ENCODE assay signal across 19 cellular contexts in the genomic region with DNA sequence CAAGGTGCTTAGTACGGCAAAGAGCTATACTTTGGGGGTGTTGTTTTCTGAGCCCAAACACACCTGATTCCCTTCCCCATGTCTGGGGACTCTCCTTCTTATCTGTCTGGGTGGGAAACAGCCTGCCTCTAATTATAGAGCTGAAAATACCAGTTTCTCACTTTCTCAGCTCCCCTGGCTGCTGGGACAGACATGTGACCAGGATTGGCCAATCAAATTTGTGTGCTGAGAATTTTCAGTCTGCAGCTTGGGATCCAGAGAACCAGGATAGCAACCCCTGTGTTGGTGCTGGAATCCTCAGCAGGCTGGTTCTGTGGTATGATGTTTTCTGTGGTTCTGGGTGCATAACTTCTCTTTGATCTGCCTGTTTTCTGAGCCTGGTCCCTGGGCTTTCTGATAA. TPM values are rescaled to one million over a fixed set of nuclear protein-coding genes. Genes with fewer than 3 reads are reported as not detected.
A peak's percentile ranks its signal among the peaks of the same experiment; 100 is the strongest.
DNase-seq lines count a peak whose midpoint lies in the region; ATAC-seq and TF ChIP-seq lines count a peak whose summit lies in the region.
"Had no signal": no experiment of that assay in that cellular context is flagged by ENCODE, and none has a peak within 500 bp of the region (broad histone marks: within the 10 kb centered on the region; RNA-seq: fewer than 3 reads in every experiment).

No MANE protein-coding gene starts in this region.

- no peak overlapping the region for H3K4me3 ChIP-seq in BLaER1
- no peak overlapping the region for H3K4me3 ChIP-seq in HCT116 (replicated peaks in 1 of 2; ENCODE audit: low read depth in 1 of 2, low read length in 2 of 2)
- no peak overlapping the region for H3K4me3 ChIP-seq in psoas muscle
- no peak overlapping the region for H3K4me3 ChIP-seq in Karpas-422 (ENCODE audit: low read length)
- H3K4me3 ChIP-seq: lung, PC-9, upper lobe of left lung had no signal

- peaks cover 40% of the 10 kb centered on the region for H3K4me1 Mint-ChIP-seq in activated naive CD8-positive, alpha-beta T cell treated with anti-CD3 and anti-CD28 coated beads for 36 hours

- intact Hi-C loops in HCT116 (cut with micrococcal nuclease) (no loop called here), psoas muscle (cut with DNase I) (loop anchor here in 1 of 2 donors (5.0 kb wide), 2 partner anchors 296 to 406 kb away; a partner anchor contains a TSS)

- no peak for TF ChIP-seq POLR2A in HCT116 (IDR thresholded peaks at IDR 0.05; ENCODE audit: borderline replicate concordance, extremely low read depth, insufficient read depth, insufficient read length)

- H3K4me3 Mint-ChIP-seq in activated naive CD8-positive, alpha-beta T cell treated with anti-CD3 and anti-CD28 coated beads for 36 hours, result peak overlapping the region; percentile 60
- H3K4me3 Mint-ChIP-seq: nephron had no signal

- CTCF ChIA-PET in HCT116 (lab: Charles Lee), result interaction anchor here (0.9 to 3.0 kb wide), 6 partner anchors 21 to 299 kb away, joined by 3 to 31 read pairs (median 4); a partner anchor contains a TSS

- H3K9ac ChIP-seq in BLaER1 (no peak overlapping the region), HCT116 (ENCODE audit: low read length) (no peak overlapping the region), Karpas-422 (ENCODE audit: low read length) (no peak overlapping the region)

- BruUV-seq in HCT116 (replicated peaks; lab: Mats Ljungman, UMichigan), result no TSS peak

- WGBS in psoas muscle, 3 donors, result 24 to 69% (median 64%) methylated on average over 1 of the region's 1 CpG

- H3K9me2 ChIP-seq in HCT116 (ENCODE audit: insufficient read depth), result no peaks in the 10 kb centered on the region
- H3K9me2 ChIP-seq in Karpas-422 (replicated peaks; ENCODE audit: insufficient read depth, low read length), result no peaks in the 10 kb centered on the region

- no peak overlapping the region for H3K27ac ChIP-seq in BLaER1
- no peak overlapping the region for H3K27ac ChIP-seq in HCT116 (ENCODE audit: low read depth, low read length)
- no peak overlapping the region for H3K27ac ChIP-seq in psoas muscle
- no peak overlapping the region for H3K27ac ChIP-seq in Karpas-422 (ENCODE audit: low read length)
- H3K27ac ChIP-seq: brain microvascular endothelial cell, PC-9, upper lobe of left lung, VCaP had no signal

- H3K36me3 Mint-ChIP-seq in activated naive CD8-positive, alpha-beta T cell treated with anti-CD3 and anti-CD28 coated beads for 36 hours, result no peaks in the 10 kb centered on the region

- no peak for TF ChIP-seq RAD21 in HCT116 (IDR thresholded peaks at IDR 0.05; ENCODE audit: low read depth)

- no peak overlapping the region for H3K27ac Mint-ChIP-seq in activated naive CD8-positive, alpha-beta T cell treated with anti-CD3 and anti-CD28 coated beads for 36 hours
- H3K27ac Mint-ChIP-seq: nephron had no signal

- peak; percentile 61 for ATAC-seq in HCT116
- ATAC-seq in GM21515 (IDR thresholded peaks at IDR 0.05; ENCODE audit: unreplicated experiment), result no peak
- no peak for ATAC-seq in psoas muscle
- no peak for ATAC-seq in GM21723 (IDR thresholded peaks at IDR 0.05; ENCODE audit: unreplicated experiment)

- peaks cover 23% of the 10 kb centered on the region for H3K27me3 Mint-ChIP-seq in activated naive CD8-positive, alpha-beta T cell treated with anti-CD3 and anti-CD28 coated beads for 36 hours

- POLR2A ChIA-PET in HCT116 (lab: Charles Lee), result interaction anchor here (0.8 kb wide), 1 partner anchor 88 kb away, joined by 3 read pairs; no protein-coding TSS in a partner anchor

- H3K36me3 ChIP-seq in BLaER1 (no peaks in the 10 kb centered on the region), HCT116 (ENCODE audit: control insufficient read depth in 1 of 2, insufficient read depth in 2 of 2, low read length in 2 of 2) (no peaks in the 10 kb centered on the region), psoas muscle (ENCODE audit: insufficient read depth in 1 of 2, low read depth in 1 of 2) (no peaks in the 10 kb centered on the region), Karpas-422 (ENCODE audit: insufficient read depth, low read length) (no peaks in the 10 kb centered on the region)
- H3K36me3 ChIP-seq: brain microvascular endothelial cell, upper lobe of left lung had no signal

- TF ChIP-seq CTCF in HCT116 (IDR thresholded peaks at IDR 0.05 in 2 of 3, conservative IDR thresholded peaks at IDR 0.05 in 1 of 3; ENCODE audit: borderline replicate concordance in 1 of 3, insufficient read depth in 1 of 3, low read depth in 2 of 3, low read length in 2 of 3) (no peak), psoas muscle (IDR thresholded peaks at IDR 0.05) (no peak)

- no peaks in the 10 kb centered on the region for H3K79me2 ChIP-seq in HCT116 (ENCODE audit: insufficient read depth, low read length)
- H3K79me2 ChIP-seq in Karpas-422 (ENCODE audit: low read length), result no peaks in the 10 kb centered on the region

- no peaks in the 10 kb centered on the region for H3K27me3 ChIP-seq in BLaER1
- no peaks in the 10 kb centered on the region for H3K27me3 ChIP-seq in HCT116 (ENCODE audit: insufficient read depth, low read length)
- no peaks in the 10 kb centered on the region for H3K27me3 ChIP-seq in psoas muscle (ENCODE audit: insufficient read depth in 3 of 3, low read length in 2 of 3)
- H3K27me3 ChIP-seq in Karpas-422 (ENCODE audit: low read length), result no peaks in the 10 kb centered on the region
- H3K27me3 ChIP-seq: brain microvascular endothelial cell, upper lobe of left lung had no signal

- H3K4me1 ChIP-seq in BLaER1 (peaks cover 54% of the 10 kb centered on the region), HCT116 (ENCODE audit: control insufficient read depth in 1 of 2, insufficient read depth in 2 of 2, low read length in 2 of 2) (peaks cover 0 to 14% of the 10 kb centered on the region in 2 experiments; a peak in 2 of 4 replicates), psoas muscle (no peaks in the 10 kb centered on the region), Karpas-422 (ENCODE audit: low read length) (no peaks in the 10 kb centered on the region)
- H3K4me1 ChIP-seq: upper lobe of left lung had no signal

- RAD21 ChIA-PET in HCT116 (lab: Charles Lee; ENCODE audit: low non-redundant PET in 1 of 2, low total read pairs in 2 of 2, uncharacterized antibody in 2 of 2, unreplicated experiment in 2 of 2), result interaction anchor here in 1 of 2 experiments (1.2 kb wide), 1 partner anchor 296 kb away, joined by 3 read pairs; no protein-coding TSS in a partner anchor

- H3K4me2 ChIP-seq in BLaER1 (peak overlapping the region; percentile 58), HCT116 (ENCODE audit: low read length) (no peak overlapping the region), Karpas-422 (ENCODE audit: low read depth, low read length, poor library complexity, severe bottlenecking) (no peak overlapping the region)
- H3K4me2 ChIP-seq: PC-9 had no signal

- no peaks in the 10 kb centered on the region for H3K9me3 Mint-ChIP-seq in activated naive CD8-positive, alpha-beta T cell treated with anti-CD3 and anti-CD28 coated beads for 36 hours
- H3K9me3 Mint-ChIP-seq: nephron had no signal

- H3K9me3 ChIP-seq in BLaER1 (no peaks in the 10 kb centered on the region), HCT116 (ENCODE audit: control insufficient read depth in 1 of 2, insufficient read depth in 1 of 2, low read depth in 1 of 2, low read length in 2 of 2) (no peaks in the 10 kb centered on the region), psoas muscle (no peaks in the 10 kb centered on the region), Karpas-422 (ENCODE audit: low read length) (no peaks in the 10 kb centered on the region)
- H3K9me3 ChIP-seq: upper lobe of left lung had no signal

- H4K20me1 ChIP-seq in BLaER1, result no peaks in the 10 kb centered on the region
- no peaks in the 10 kb centered on the region for H4K20me1 ChIP-seq in HCT116 (ENCODE audit: insufficient read depth)
- no peaks in the 10 kb centered on the region for H4K20me1 ChIP-seq in Karpas-422 (ENCODE audit: insufficient read depth, low read depth, low read length)

- H2AFZ ChIP-seq in HCT116 (ENCODE audit: low read depth, low read length, poor library complexity, severe bottlenecking), result peak overlapping the region; percentile 36
- H2AFZ ChIP-seq in Karpas-422 (ENCODE audit: low read length), result no peak overlapping the region
- H2AFZ ChIP-seq: PC-9 had no signal

- DNase-seq in HCT116 (ENCODE audit: low read depth, low spot score) (no peak), inferior parietal cortex (ENCODE audit: extremely low spot score) (peak; percentile 15), psoas muscle (no peak), Karpas-422 (no peak)
- no peak for DNase-seq in activated naive CD8-positive, alpha-beta T cell treated with anti-CD3 and anti-CD28 coated beads for 36 hours
- DNase-seq: activated gamma-delta T cell; brain microvascular endothelial cell; Calu3; NCI-H1436; NCI-H446 treated with DMSO at 0.1 percent for 48 hours; PC-9; stimulated activated CD4-positive, alpha-beta T cell treated with anti-CD3 and anti-CD28 coated beads, Interleukin-4, amount 100 ng/mL, for 4 hours; upper lobe of left lung had no signal

TF ChIP-seq in HCT116, 20 proteins besides CTCF, POLR2A, EP300 and RAD21:
- TF ChIP-seq, protein P1, sequence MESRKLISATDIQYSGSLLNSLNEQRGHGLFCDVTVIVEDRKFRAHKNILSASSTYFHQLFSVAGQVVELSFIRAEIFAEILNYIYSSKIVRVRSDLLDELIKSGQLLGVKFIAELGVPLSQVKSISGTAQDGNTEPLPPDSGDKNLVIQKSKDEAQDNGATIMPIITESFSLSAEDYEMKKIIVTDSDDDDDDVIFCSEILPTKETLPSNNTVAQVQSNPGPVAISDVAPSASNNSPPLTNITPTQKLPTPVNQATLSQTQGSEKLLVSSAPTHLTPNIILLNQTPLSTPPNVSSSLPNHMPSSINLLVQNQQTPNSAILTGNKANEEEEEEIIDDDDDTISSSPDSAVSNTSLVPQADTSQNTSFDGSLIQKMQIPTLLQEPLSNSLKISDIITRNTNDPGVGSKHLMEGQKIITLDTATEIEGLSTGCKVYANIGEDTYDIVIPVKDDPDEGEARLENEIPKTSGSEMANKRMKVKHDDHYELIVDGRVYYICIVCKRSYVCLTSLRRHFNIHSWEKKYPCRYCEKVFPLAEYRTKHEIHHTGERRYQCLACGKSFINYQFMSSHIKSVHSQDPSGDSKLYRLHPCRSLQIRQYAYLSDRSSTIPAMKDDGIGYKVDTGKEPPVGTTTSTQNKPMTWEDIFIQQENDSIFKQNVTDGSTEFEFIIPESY (IDR thresholded peaks at IDR 0.05; ENCODE audit: extremely low read depth, insufficient replicate concordance, low read length), result no peak

RNA-seq across cellular contexts. Expression of a gene that starts 19.5 kb away (rescaled TPM):
- total RNA-seq in HCT116 (2021; ENCODE audit: unreplicated experiment) (not detected), psoas muscle (not detected)
- polyA plus RNA-seq in HCT116 (2012), result not detected in 2 replicates
- not detected for total RNA-seq in activated naive CD8-positive, alpha-beta T cell treated with anti-CD3 and anti-CD28 coated beads for 36 hours
- not detected for polyA plus RNA-seq in psoas muscle
- not detected in 2 replicates for total RNA-seq in Karpas-422 (2014; rRNA removed; shearing (Covaris generic); ENCODE audit: low replicate concordance)
- total RNA-seq: Calu3, lung, PC-9, upper lobe of left lung had no signal
- polyA plus RNA-seq: lung had no signal
